Comparison of ENCODE assay signal across 9 cellular contexts in genomic region chr19:45090598-45090997, GRCh38. TPM values are rescaled to one million over a fixed set of nuclear protein-coding genes. Genes with fewer than 3 reads are reported as not detected.
A peak's percentile ranks its signal among the peaks of the same experiment; 100 is the strongest.
DNase-seq lines count a peak whose midpoint lies in the region; TF ChIP-seq lines count a peak whose summit lies in the region.
"Had no signal": no experiment of that assay in that cellular context is flagged by ENCODE, and none has a peak within 500 bp of the region (broad histone marks: within the 10 kb centered on the region; RNA-seq: fewer than 3 reads in every experiment).

No MANE protein-coding gene starts in this region.

- H3K9me3 ChIP-seq in H9 (ENCODE audit: control insufficient read depth, low read depth, low read length) (no peaks in the 10 kb centered on the region), osteoblast (ENCODE audit: low read depth, low read length) (no peaks in the 10 kb centered on the region)

- H2BK5ac ChIP-seq in H9 (ENCODE audit: insufficient read length, low read length): no peak overlapping the region

- H3K27me3 ChIP-seq in H9 (ENCODE audit: insufficient read depth, low read length) (no peaks in the 10 kb centered on the region), dorsolateral prefrontal cortex (no peaks in the 10 kb centered on the region), osteoblast (ENCODE audit: insufficient read depth, low read length) (no peaks in the 10 kb centered on the region)

- H3K36me3 Mint-ChIP-seq in H9 (ENCODE audit: insufficient read depth in 1 of 3, low read depth in 3 of 3): peaks cover 16 to 56% (median 36%) of the 10 kb centered on the region in 3 experiments; a peak in 6 of 7 replicates

- H3K4ac ChIP-seq in H9 (ENCODE audit: low read depth, low read length): no peak overlapping the region

- DNase-seq in H9: no peak
- no peak for DNase-seq in dorsolateral prefrontal cortex
- no peak for DNase-seq in osteoblast (ENCODE audit: insufficient read length, low spot score, missing footprints)
- no peak for DNase-seq in head of caudate nucleus
- DNase-seq in SW 1271 (lab: John Stamatoyannopoulos, UW): no peak
- no peak for DNase-seq in substantia nigra (lab: John Stamatoyannopoulos, UW)
- DNase-seq: NCI-H2227 treated with DMSO at 0.1 percent for 48 hours had no signal

- H3K9me3 Mint-ChIP-seq in H9: no peaks in the 10 kb centered on the region; a peak in 1 of 5 replicates
- H3K9me3 Mint-ChIP-seq: activated naive CD4-positive, alpha-beta T cell treated with anti-CD3 and anti-CD28 coated beads, Interleukin-2, amount 50 U/mL, for 72 hours had no signal

- no peaks in the 10 kb centered on the region; the same call in 1 of the 2 replicates for H3K27me3 Mint-ChIP-seq in H9 (ENCODE audit: low read depth)

- H4K20me1 ChIP-seq in H9 (ENCODE audit: control insufficient read depth, insufficient read depth, insufficient read length) (no peaks in the 10 kb centered on the region), osteoblast (ENCODE audit: insufficient read depth, low read length) (peaks cover 20% of the 10 kb centered on the region)

- no CpG with 5 or more reads among the region's 5 CpGs for WGBS in H9 (ENCODE audit: extremely low coverage, insufficient read length, low lambda C conversion rate)

- peak overlapping the region; percentile 54 for H3K18ac ChIP-seq in H9 (ENCODE audit: insufficient read length, low read depth, low read length)

- H3K27ac Mint-ChIP-seq in H9: peak overlapping the region; percentile 79 to 97 (median 92); a peak in 5 of 7 replicates

- H2BK20ac ChIP-seq in H9 (ENCODE audit: low read depth, low read length, poor library complexity, severe bottlenecking): no peak overlapping the region

- H2AFZ ChIP-seq in H9 (ENCODE audit: low read length) (no peak overlapping the region), osteoblast (ENCODE audit: low read length) (peak overlapping the region; percentile 93)

- H3K4me1 Mint-ChIP-seq in H9: peaks cover 31% of the 10 kb centered on the region in 2 experiments

- H2AK5ac ChIP-seq in H9 (ENCODE audit: insufficient read length, low read length): no peak overlapping the region

- H3K4me1 ChIP-seq in H9 (ENCODE audit: insufficient read depth, low read length) (no peaks in the 10 kb centered on the region; the same call in 1 of the 2 replicates), osteoblast (ENCODE audit: insufficient read depth, low read length) (peaks cover 24% of the 10 kb centered on the region)

- H3K27ac ChIP-seq in H9 (ENCODE audit: insufficient read length, low read depth, low read length): no peak overlapping the region
- H3K27ac ChIP-seq in dorsolateral prefrontal cortex: peak overlapping the region in 31 of 59 donors; percentile 21 to 98 (median 93)
- peak overlapping the region; percentile 78 for H3K27ac ChIP-seq in osteoblast (ENCODE audit: low read depth, low read length)
- H3K27ac ChIP-seq in substantia nigra (ENCODE audit: low read depth, low read length, poor library complexity, severe bottlenecking): no peak overlapping the region

- no peak overlapping the region for H4K5ac ChIP-seq in H9 (ENCODE audit: insufficient read length, low read depth, low read length)

- peaks cover 9% of the 10 kb centered on the region for H3K23me2 ChIP-seq in H9 (ENCODE audit: insufficient read length, low read depth, low read length, poor library complexity, severe bottlenecking)

- peak overlapping the region; percentile 87 to 90 for H3K4me3 Mint-ChIP-seq in H9

- H2BK15ac ChIP-seq in H9 (ENCODE audit: low read depth, low read length): no peak overlapping the region

- H3K4me2 ChIP-seq in H9 (ENCODE audit: insufficient read depth, insufficient read length, low read length): peak overlapping the region; percentile 52
- H3K4me2 ChIP-seq in osteoblast (ENCODE audit: insufficient read depth, low read length): peak overlapping the region; percentile 97

- H4K8ac ChIP-seq in H9 (replicated peaks; ENCODE audit: insufficient read length, low read depth, low read length): no peak overlapping the region

- H3K56ac ChIP-seq in H9 (ENCODE audit: insufficient read length, low read depth, low read length): no peak overlapping the region

- no peak overlapping the region for H3K14ac ChIP-seq in H9 (ENCODE audit: insufficient read depth, low read length)

- H2BK120ac ChIP-seq in H9 (ENCODE audit: low read depth, low read length, poor library complexity, severe bottlenecking): no peak overlapping the region

- H2BK12ac ChIP-seq in H9 (ENCODE audit: insufficient read length, low read depth, low read length): no peak overlapping the region

- H4K91ac ChIP-seq in H9 (ENCODE audit: insufficient read length, low read depth, low read length): no peak overlapping the region

- no peak overlapping the region for H3K23ac ChIP-seq in H9 (ENCODE audit: insufficient read length, low read depth, low read length)

- peaks cover 20% of the 10 kb centered on the region for H3K36me3 ChIP-seq in osteoblast (ENCODE audit: insufficient read depth, low read length)

- H3K4me3 ChIP-seq in dorsolateral prefrontal cortex (peak overlapping the region in 58 of 59 donors; percentile 70 to 100 (median 98)), osteoblast (ENCODE audit: insufficient read depth, low read length) (peak overlapping the region; percentile 99)

- no peak overlapping the region for H3K9ac ChIP-seq in H9 (ENCODE audit: extremely low read depth, insufficient read length, low read length)

- no peak for TF ChIP-seq CTCF in H9 (conservative IDR thresholded peaks at IDR 0.05)
- no peak for TF ChIP-seq CTCF in dorsolateral prefrontal cortex (IDR thresholded peaks at IDR 0.05 in 54 of 56, conservative IDR thresholded peaks at IDR 0.05 in 2 of 56; ENCODE audit: low read depth in 1 of 56, partially characterized antibody in 56 of 56)
- no peak for TF ChIP-seq CTCF in osteoblast (IDR thresholded peaks at IDR 0.05; ENCODE audit: extremely low read depth, low read depth, low read length)

- H3K79me2 ChIP-seq in H9 (ENCODE audit: insufficient read depth, low read length): peaks cover 20% of the 10 kb centered on the region; the same call in 1 of the 2 replicates
- H3K79me2 ChIP-seq in osteoblast (ENCODE audit: insufficient read depth, low read length): peaks cover 51% of the 10 kb centered on the region

- H3K79me1 ChIP-seq in H9 (ENCODE audit: insufficient read depth, low read depth, low read length, poor library complexity, severe bottlenecking): peaks cover 3% of the 10 kb centered on the region

- no peak overlapping the region for H3T11ph ChIP-seq in H9 (ENCODE audit: low read length)

- intact Hi-C loops in dorsolateral prefrontal cortex (cut with DNase I): loop anchor here (2.0 to 10.0 kb wide), 5 partner anchors 53 to 157 kb away; partner anchors contain the start of genes BLOC1S3 (in 2 of the 2), TRAPPC6A (in 2 of the 2), CLASRP (in 1 of the 2) and EXOC3L2 (in 1 of the 2)
- intact Hi-C loops in head of caudate nucleus (cut with DNase I): loop anchor here (5.0 kb wide), 1 partner anchor 87 kb away; the partner anchor contains the start of genes BLOC1S3 and TRAPPC6A

RNA-seq across cellular contexts. Expression of gene PPP1R37, which starts 2.4 kb away (rescaled TPM):
- total RNA-seq in H9 (2021): 29.9 and 33.6 TPM in 2 replicates
- 10 to 100 TPM; 33.6 to 77.3 (median 54.0) TPM for total RNA-seq in dorsolateral prefrontal cortex
- total RNA-seq in osteoblast: 43.9 and 53.6 TPM in 2 replicates

RNA-seq across cellular contexts. Expression of gene GEMIN7, which starts 11.5 kb away (rescaled TPM):
- total RNA-seq in H9 (2021) (46.0 and 47.2 TPM in 2 replicates), dorsolateral prefrontal cortex (10 to 100 TPM in 115 of 120 experiments, 1 to 10 TPM in 5; 5.0 to 26.4 (median 16.3) TPM), osteoblast (8.3 and 14.8 TPM in 2 replicates)

RNA-seq across cellular contexts. Expression of gene ZNF296, which starts 14.3 kb away (rescaled TPM):
- 14.3 and 14.8 TPM in 2 replicates for total RNA-seq in H9 (2021)
- total RNA-seq in dorsolateral prefrontal cortex: 1 to 10 TPM in 79 of 120 experiments, under 1 TPM in 41; 0.36 to 3.5 (median 1.3) TPM
- under 0.01 TPM in 1 of 2 replicates, not detected in the other for total RNA-seq in osteoblast
- total RNA-seq: Daoy had no signal

RNA-seq across cellular contexts. Expression of gene CLASRP, which starts 51.8 kb away (rescaled TPM):
- total RNA-seq in H9 (2021) (87.0 and 87.1 TPM in 2 replicates), dorsolateral prefrontal cortex (100 to 1,000 TPM in 71 of 120 experiments, 10 to 100 TPM in 49; 51.6 to 162 (median 105) TPM), osteoblast (17.0 and 17.1 TPM in 2 replicates)

Comparison
In these comparisons a context has a peak if more than half of its experiments do, and no peak if none do; other contexts are left out.
1. H3K27ac ChIP-seq: peak in dorsolateral prefrontal cortex (31 of 59) and osteoblast (single experiment); none in H9 (single experiment) and substantia nigra (single experiment).